ENCODE assay signal across 13 cellular contexts in the genomic region with DNA sequence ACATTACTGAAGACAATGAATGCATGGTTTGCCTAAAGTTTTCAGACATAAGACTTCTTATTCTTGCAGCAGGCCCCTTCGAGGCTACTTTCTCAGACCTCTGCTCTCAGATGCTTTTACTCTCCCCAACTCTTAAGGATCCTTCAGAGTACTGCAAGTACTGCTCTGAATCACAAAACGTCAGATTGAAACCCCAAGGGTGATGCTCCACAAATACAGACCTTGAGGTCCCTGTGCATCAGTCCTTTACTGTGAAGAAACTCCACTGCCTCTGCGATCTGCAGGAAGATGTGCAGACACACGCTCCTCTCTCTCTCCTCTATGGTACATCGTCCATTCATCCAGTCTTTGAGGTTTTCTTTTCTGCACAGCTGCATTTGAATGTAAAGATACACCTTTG. TPM values are rescaled to one million over a fixed set of nuclear protein-coding genes. Genes with fewer than 3 reads are reported as not detected.
DNase-seq lines count a peak whose midpoint lies in the region; ATAC-seq, FAIRE-seq and TF ChIP-seq lines count a peak whose summit lies in the region.
"Had no signal": no experiment of that assay in that cellular context is flagged by ENCODE, and none has a peak within 500 bp of the region (broad histone marks: within the 10 kb centered on the region; RNA-seq: fewer than 3 reads in every experiment).

No MANE protein-coding gene starts in this region.

- peaks cover 15 to 71% of the 10 kb centered on the region in 2 experiments for H3K36me3 ChIP-seq in HepG2 (replicated peaks in 1 of 2; ENCODE audit: control insufficient read depth in 1 of 2, insufficient read depth in 2 of 2, low read length in 2 of 2)

- FAIRE-seq in HepG2 (lab: Jason Lieb, UNC): no peak

- no peak overlapping the region for H3K4me3 ChIP-seq in HepG2 (replicated peaks in 1 of 3; ENCODE audit: insufficient read depth in 1 of 3, low read depth in 2 of 3, low read length in 3 of 3)

- no peaks in the 10 kb centered on the region for H3K79me2 ChIP-seq in HepG2 (ENCODE audit: insufficient read depth, low read length)

- TF ChIP-seq POLR2A in HepG2 (IDR thresholded peaks at IDR 0.05; ENCODE audit: insufficient read depth in 1 of 2, low read depth in 2 of 2, low read length in 2 of 2): no peak

- no peaks in the 10 kb centered on the region for H3K4me1 Mint-ChIP-seq in activated CD8-positive, alpha-beta T cell treated with anti-CD3 and anti-CD28 coated beads for 36 hours (ENCODE audit: low read depth)
- no peaks in the 10 kb centered on the region for H3K4me1 Mint-ChIP-seq in activated CD8-positive, alpha-beta T cell treated with anti-CD3 and anti-CD28 coated beads, Interleukin-2, amount 10 ng/mL, durations not matched to agents 7 days and 5 days (ENCODE audit: low read depth)
- H3K4me1 Mint-ChIP-seq in mesothelial cell of epicardium: no peaks in the 10 kb centered on the region

- H3K9me3 ChIP-seq in HepG2 (ENCODE audit: low read length): no peaks in the 10 kb centered on the region

- in situ Hi-C loops in HepG2 (cut with HindIII; ENCODE audit: extremely low pct_ligation_motif_present, low pct_unique_long_range_greater_than_20kb): no loop called here

- POLR2A ChIA-PET in activated CD8-positive, alpha-beta T cell treated with anti-CD3 and anti-CD28 coated beads for 36 hours (lab: Charles Lee): interaction anchor here (0.6 kb wide), 2 partner anchors 53 to 91 kb away, joined by 3 to 4 read pairs; no protein-coding TSS in a partner anchor
- POLR2A ChIA-PET in activated CD8-positive, alpha-beta T cell treated with anti-CD3 and anti-CD28 coated beads, Interleukin-2, amount 10 ng/mL, durations not matched to agents 7 days and 5 days (lab: Charles Lee): no interaction called here
- POLR2A ChIA-PET in HepG2 (lab: Yijun Ruan, JAX): no interaction called here

- H3K27ac ChIP-seq in HepG2 (ENCODE audit: extremely low read length, insufficient read depth, low read length): no peak overlapping the region

- no peaks in the 10 kb centered on the region for H3K27me3 Mint-ChIP-seq in activated CD8-positive, alpha-beta T cell treated with anti-CD3 and anti-CD28 coated beads for 36 hours
- no peaks in the 10 kb centered on the region for H3K27me3 Mint-ChIP-seq in activated CD8-positive, alpha-beta T cell treated with anti-CD3 and anti-CD28 coated beads, Interleukin-2, amount 10 ng/mL, durations not matched to agents 7 days and 5 days (ENCODE audit: low read depth)
- no peaks in the 10 kb centered on the region for H3K27me3 Mint-ChIP-seq in mesothelial cell of epicardium (ENCODE audit: low read depth)

- no peaks in the 10 kb centered on the region for H3K27me3 ChIP-seq in HepG2 (ENCODE audit: control insufficient read depth in 1 of 2, insufficient read depth in 2 of 2, low read length in 2 of 2)

- no peak overlapping the region for H3K4me2 ChIP-seq in HepG2 (ENCODE audit: low read depth, low read length)

- no peaks in the 10 kb centered on the region for H3K4me1 ChIP-seq in HepG2 (ENCODE audit: insufficient read depth, low read length)

- TF ChIP-seq EP300 in HepG2 (IDR thresholded peaks at IDR 0.05; ENCODE audit: low read depth in 2 of 2, low read length in 2 of 2) (no peak), HepG2 (CRISPR knock-in tag; IDR thresholded peaks at IDR 0.05; ENCODE audit: borderline replicate concordance) (no peak)

- no peak overlapping the region for H3K9ac ChIP-seq in HepG2 (ENCODE audit: insufficient read depth, low read depth, low read length)

- 96% methylated on average over 5 of the region's 5 CpGs for WGBS in HepG2 (ENCODE audit: low lambda C conversion rate)

- intact Hi-C loops in activated CD8-positive, alpha-beta T cell treated with anti-CD3 and anti-CD28 coated beads for 36 hours (cut with micrococcal nuclease): no loop called here
- intact Hi-C loops in HepG2 (cut with micrococcal nuclease; ENCODE audit: unreplicated experiment): no loop called here

- H2AFZ ChIP-seq in HepG2 (ENCODE audit: low read length): no peak overlapping the region

- no peak for TF ChIP-seq CTCF in activated CD8-positive, alpha-beta T cell treated with anti-CD3 and anti-CD28 coated beads for 36 hours (IDR thresholded peaks at IDR 0.05)
- no peak for TF ChIP-seq CTCF in mesothelial cell of epicardium (IDR thresholded peaks at IDR 0.05; ENCODE audit: unreplicated experiment)
- TF ChIP-seq CTCF in HepG2 (CRISPR knock-in tag; IDR thresholded peaks at IDR 0.05): no peak

- CTCF ChIA-PET in activated CD8-positive, alpha-beta T cell treated with anti-CD3 and anti-CD28 coated beads for 36 hours (lab: Charles Lee): interaction anchor here (1.7 kb wide), 1 partner anchor 97 kb away, joined by 7 read pairs; no protein-coding TSS in a partner anchor
- CTCF ChIA-PET in activated CD8-positive, alpha-beta T cell treated with anti-CD3 and anti-CD28 coated beads, Interleukin-2, amount 10 ng/mL, durations not matched to agents 7 days and 5 days (lab: Charles Lee): interaction anchor here (1.0 to 1.2 kb wide), 2 partner anchors 96 to 97 kb away, joined by 3 read pairs; no protein-coding TSS in a partner anchor
- CTCF ChIA-PET in HepG2 (lab: Yijun Ruan, JAX; ENCODE audit: low intra/inter-chr PET ratio, low total read pairs): no interaction called here

- no peak overlapping the region for H3K27ac Mint-ChIP-seq in activated CD8-positive, alpha-beta T cell treated with anti-CD3 and anti-CD28 coated beads for 36 hours
- no peak overlapping the region for H3K27ac Mint-ChIP-seq in activated CD8-positive, alpha-beta T cell treated with anti-CD3 and anti-CD28 coated beads, Interleukin-2, amount 10 ng/mL, durations not matched to agents 7 days and 5 days
- peak overlapping the region; percentile 45 for H3K27ac Mint-ChIP-seq in mesothelial cell of epicardium

- no peak for DNase-seq in activated CD8-positive, alpha-beta T cell treated with anti-CD3 and anti-CD28 coated beads for 36 hours
- no peak for DNase-seq in activated CD8-positive, alpha-beta T cell treated with anti-CD3 and anti-CD28 coated beads, Interleukin-2, amount 10 ng/mL, durations not matched to agents 7 days and 5 days
- DNase-seq in mesothelial cell of epicardium (ENCODE audit: low spot score in 2 of 2, unreplicated experiment in 2 of 2): no peak
- no peak for DNase-seq in stimulated activated naive CD4-positive, alpha-beta T cell (lab: John Stamatoyannopoulos, UW)
- no peak for DNase-seq in HepG2 (ENCODE audit: low spot score)
- no peak for DNase-seq in activated CD4-positive, alpha-beta T cell treated with anti-CD3 and anti-CD28 coated beads, Interleukin-2, amount 50 U/mL, for 48 hours
- DNase-seq: DMS 273 treated with DMSO at 0.1 percent for 48 hours; NCI-H345; RPMI8226; stimulated activated CD4-positive, alpha-beta T cell treated with anti-CD3 and anti-CD28 coated beads, Interleukin-4, amount 100 ng/mL, for 24 hours had no signal

- H3K9me3 Mint-ChIP-seq in activated CD8-positive, alpha-beta T cell treated with anti-CD3 and anti-CD28 coated beads for 36 hours: no peaks in the 10 kb centered on the region
- H3K9me3 Mint-ChIP-seq in activated CD8-positive, alpha-beta T cell treated with anti-CD3 and anti-CD28 coated beads, Interleukin-2, amount 10 ng/mL, durations not matched to agents 7 days and 5 days (ENCODE audit: insufficient read depth): no peaks in the 10 kb centered on the region
- no peaks in the 10 kb centered on the region for H3K9me3 Mint-ChIP-seq in mesothelial cell of epicardium

- H3K36me3 Mint-ChIP-seq in activated CD8-positive, alpha-beta T cell treated with anti-CD3 and anti-CD28 coated beads for 36 hours (ENCODE audit: low read depth): peaks cover 35% of the 10 kb centered on the region
- H3K36me3 Mint-ChIP-seq in activated CD8-positive, alpha-beta T cell treated with anti-CD3 and anti-CD28 coated beads, Interleukin-2, amount 10 ng/mL, durations not matched to agents 7 days and 5 days (ENCODE audit: low read depth): peaks cover 40% of the 10 kb centered on the region
- peaks cover 36% of the 10 kb centered on the region for H3K36me3 Mint-ChIP-seq in mesothelial cell of epicardium

- TF ChIP-seq RAD21 in HepG2 (CRISPR knock-in tag; IDR thresholded peaks at IDR 0.05): no peak

- no peaks in the 10 kb centered on the region for H4K20me1 ChIP-seq in HepG2 (ENCODE audit: insufficient read depth, low read length)

- H3K4me3 Mint-ChIP-seq in activated CD8-positive, alpha-beta T cell treated with anti-CD3 and anti-CD28 coated beads for 36 hours: no peak overlapping the region
- H3K4me3 Mint-ChIP-seq in activated CD8-positive, alpha-beta T cell treated with anti-CD3 and anti-CD28 coated beads, Interleukin-2, amount 10 ng/mL, durations not matched to agents 7 days and 5 days: no peak overlapping the region
- no peak overlapping the region for H3K4me3 Mint-ChIP-seq in mesothelial cell of epicardium

- peak; percentile 20 for ATAC-seq in activated CD8-positive, alpha-beta T cell treated with anti-CD3 and anti-CD28 coated beads for 36 hours
- no peak for ATAC-seq in activated CD8-positive, alpha-beta T cell treated with anti-CD3 and anti-CD28 coated beads, Interleukin-2, amount 10 ng/mL, durations not matched to agents 7 days and 5 days
- peak; percentile 81 for ATAC-seq in GM21723 (IDR thresholded peaks at IDR 0.05; ENCODE audit: unreplicated experiment)
- ATAC-seq in HG03196 (IDR thresholded peaks at IDR 0.05; ENCODE audit: unreplicated experiment): peak; percentile 56
- no peak for ATAC-seq in HepG2
- ATAC-seq: esophagus mucosa had no signal

- no TSS peak for BruUV-seq in HepG2 (replicated peaks; lab: Mats Ljungman, UMichigan)

RNA-seq across cellular contexts. Expression of gene EIF2AK3, which starts 52.8 kb away (rescaled TPM):
- total RNA-seq in activated CD8-positive, alpha-beta T cell treated with anti-CD3 and anti-CD28 coated beads for 36 hours: 10 to 100 TPM; 14.9 to 17.4 TPM
- 10 to 100 TPM; 18.4 to 19.7 TPM for total RNA-seq in activated CD8-positive, alpha-beta T cell treated with anti-CD3 and anti-CD28 coated beads, Interleukin-2, amount 10 ng/mL, durations not matched to agents 7 days and 5 days
- total RNA-seq in mesothelial cell of epicardium (23.9 to 24.7 TPM (median 24.3 TPM) in 3 replicates), HepG2 (2016; rRNA removed; fragmentation: Illumina TruSeq; extraction: Trizol) (19.3 and 30.6 TPM in 2 replicates)
- total RNA-seq in HepG2 (2016; cell fraction: cytosol; rRNA removed; fragmentation: Illumina TruSeq; extraction: Trizol; ENCODE audit: low read depth): 1.9 and 4.1 TPM in 2 replicates
- 16.3 and 30.3 TPM in 2 replicates for total RNA-seq in HepG2 (2016; cell fraction: insoluble cytoplasmic fraction; rRNA removed; fragmentation: Illumina TruSeq; extraction: Trizol)
- total RNA-seq in HepG2 (2016; cell fraction: membrane; rRNA removed; fragmentation: Illumina TruSeq; extraction: Trizol): 5.7 and 7.5 TPM in 2 replicates
- 44.3 and 53.8 TPM in 2 replicates for total RNA-seq in HepG2 (2016; cell fraction: nucleus; rRNA removed; fragmentation: Illumina TruSeq; extraction: Trizol)
- polyA plus RNA-seq in HepG2 (2011; rRNA removed): 10.3 and 11.6 TPM in 2 replicates
- 5.9 and 10.2 TPM in 2 replicates for polyA plus RNA-seq in HepG2 (2011; cell fraction: cytosol; rRNA removed)
- polyA plus RNA-seq in HepG2 (2011; cell fraction: nucleus; rRNA removed): 8.8 and 10.0 TPM in 2 replicates
- polyA plus RNA-seq in HepG2 (2012): 16.3 and 19.2 TPM in 2 replicates
- polyA plus RNA-seq in HepG2 (2016; cell fraction: cytosol; fragmentation: Illumina TruSeq; extraction: Trizol; ENCODE audit: low read depth): 0.80 and 1.0 TPM in 2 replicates
- 8.4 and 9.4 TPM in 2 replicates for polyA plus RNA-seq in HepG2 (2016; cell fraction: insoluble cytoplasmic fraction; fragmentation: Illumina TruSeq; extraction: Trizol; ENCODE audit: low read depth)
- polyA plus RNA-seq in HepG2 (2016; cell fraction: membrane; fragmentation: Illumina TruSeq; extraction: Trizol; ENCODE audit: low read depth): 1.9 TPM in 2 replicates
- 38.2 and 39.9 TPM in 2 replicates for polyA plus RNA-seq in HepG2 (2016; cell fraction: nucleus; fragmentation: Illumina TruSeq; extraction: Trizol; ENCODE audit: insufficient read depth, low read depth)
- polyA minus RNA-seq in HepG2 (2011; rRNA and poly(A)+ RNA removed; ENCODE audit: low replicate concordance): 5.4 and 6.6 TPM in 2 replicates
- polyA minus RNA-seq in HepG2 (2011; cell fraction: cytosol; rRNA and poly(A)+ RNA removed): 14.1 and 21.9 TPM in 2 replicates
- 34.6 and 44.7 TPM in 2 replicates for polyA minus RNA-seq in HepG2 (2011; cell fraction: nucleus; rRNA and poly(A)+ RNA removed)

Comparison
In these comparisons a context has a peak if more than half of its experiments do, and no peak if none do; other contexts are left out.
1. ATAC-seq: peak in activated CD8-positive, alpha-beta T cell treated with anti-CD3 and anti-CD28 coated beads for 36 hours (single experiment), GM21723 (single experiment) and HG03196 (single experiment); none in activated CD8-positive, alpha-beta T cell treated with anti-CD3 and anti-CD28 coated beads, Interleukin-2, amount 10 ng/mL, durations not matched to agents 7 days and 5 days (single experiment) and HepG2 (single experiment).